In the genomic region with DNA sequence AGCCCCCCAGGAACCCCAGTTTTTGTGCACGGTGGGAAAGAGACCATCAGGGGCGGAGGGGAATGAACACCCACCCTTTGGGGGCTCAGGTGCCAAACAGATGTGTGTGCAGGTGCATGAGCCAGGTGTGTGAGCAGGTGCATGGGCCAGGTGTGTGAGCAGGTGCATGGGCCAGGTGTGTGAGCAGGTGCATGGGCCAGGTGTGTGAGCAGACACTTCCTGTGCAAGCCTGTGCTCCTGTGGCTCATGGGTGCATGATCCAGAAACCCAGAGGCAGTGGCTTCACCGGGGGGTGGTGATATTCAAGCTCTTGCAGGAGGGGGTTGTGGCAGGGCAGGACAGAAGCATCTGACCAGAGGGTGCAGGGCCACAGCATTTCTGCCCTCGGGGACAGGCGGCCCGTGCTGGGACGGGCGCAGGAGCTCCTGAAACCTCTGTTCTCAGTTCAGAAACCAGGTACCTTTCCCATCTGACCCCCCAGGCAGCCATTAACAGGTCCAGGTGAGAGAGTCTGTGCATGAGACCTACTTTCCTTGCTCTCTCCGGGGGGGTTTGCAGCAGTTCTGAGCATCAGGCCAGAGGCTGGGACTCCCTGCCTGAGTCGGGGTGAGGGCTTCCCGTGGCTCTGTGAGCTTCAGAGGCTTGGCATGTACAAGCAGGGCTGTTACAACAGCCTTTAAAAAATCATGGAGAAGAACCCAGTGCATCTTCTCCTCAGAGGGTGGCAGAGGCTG, we compare ENCODE assay signal across 29 cellular contexts. TPM values are rescaled to one million over a fixed set of nuclear protein-coding genes. Genes with fewer than 3 reads are reported as not detected.
DNase-seq lines count a peak whose midpoint lies in the region; ATAC-seq and TF ChIP-seq lines count a peak whose summit lies in the region.
"Had no signal": no experiment of that assay in that cellular context is flagged by ENCODE, and none has a peak within 500 bp of the region (broad histone marks: within the 10 kb centered on the region; RNA-seq: fewer than 3 reads in every experiment).

No MANE protein-coding gene starts in this region.

- CTCF ChIA-PET in Caco-2 (lab: Charles Lee) (no interaction called here), IMR-90 (lab: Yijun Ruan, JAX) (interaction anchor here (0.7 kb wide), 1 partner anchor 114 kb away, joined by 3 read pairs; no protein-coding TSS in a partner anchor)

- POLR2A ChIA-PET in Caco-2 (lab: Charles Lee) (interaction anchor here (0.6 kb wide), 1 partner anchor 958 kb away, joined by 4 read pairs; no protein-coding TSS in a partner anchor), IMR-90 (lab: Charles Lee; ENCODE audit: unreplicated experiment) (no interaction called here)

- H2BK120ac ChIP-seq in IMR-90 (ENCODE audit: low read depth, low read length) (no peak overlapping the region), mesendoderm (ENCODE audit: low read depth, low read length) (no peak overlapping the region)

- no peak overlapping the region for H4K91ac ChIP-seq in IMR-90 (ENCODE audit: insufficient read depth, low read depth, low read length)

- intact Hi-C loops in Caco-2 (cut with micrococcal nuclease; ENCODE audit: unreplicated experiment), result loop anchor here (10.0 kb wide), 1 partner anchor 49 kb away; no protein-coding TSS in a partner anchor
- intact Hi-C loops in IMR-90 (cut with micrococcal nuclease), result no loop called here
- intact Hi-C loops in activated CD4-positive, alpha-beta T cell treated with anti-CD3 and anti-CD28 coated beads, Interleukin-2, amount 10 ng/mL, durations not matched to agents 24 days and 14 days (cut with micrococcal nuclease), result no loop called here

- no peak overlapping the region for H3K18ac ChIP-seq in IMR-90 (ENCODE audit: low read depth, low read length)
- no peak overlapping the region for H3K18ac ChIP-seq in mesendoderm (ENCODE audit: low read length)

- H4K5ac ChIP-seq in IMR-90 (ENCODE audit: low read depth, low read length) (no peak overlapping the region), mesendoderm (ENCODE audit: low read length) (no peak overlapping the region)

- H2AK5ac ChIP-seq in IMR-90 (ENCODE audit: low read depth, low read length) (0 out of 2 replicates have a peak overlapping the region, but pooled peaks have one; percentile 9), mesendoderm (ENCODE audit: low read length) (no peak overlapping the region)

- H3K27me3 ChIP-seq in Caco-2 (replicated peaks; ENCODE audit: control insufficient read depth, insufficient read depth, low read length) (no peaks in the 10 kb centered on the region), IMR-90 (ENCODE audit: control insufficient read depth, insufficient read depth, low read length) (no peaks in the 10 kb centered on the region), mesendoderm (ENCODE audit: insufficient read depth, low read length, poor library complexity) (no peaks in the 10 kb centered on the region)

- H3K14ac ChIP-seq in IMR-90 (replicated peaks; ENCODE audit: low read depth, low read length), result no peak overlapping the region

- H2AK9ac ChIP-seq in IMR-90 (replicated peaks; ENCODE audit: low read depth, low read length, poor library complexity), result peak overlapping the region; percentile 52

- H3K27ac ChIP-seq in IMR-90 (ENCODE audit: insufficient read depth, low read length), result no peak overlapping the region
- peak overlapping the region; percentile 73 to 88 for H3K27ac ChIP-seq in coronary artery
- no peak overlapping the region for H3K27ac ChIP-seq in mesendoderm (ENCODE audit: low read depth, low read length)
- H3K27ac ChIP-seq: HL-60, left lung, WERI-Rb-1 had no signal

- H3K9me3 Mint-ChIP-seq in Caco-2 (ENCODE audit: unreplicated experiment), result no peaks in the 10 kb centered on the region
- H3K9me3 Mint-ChIP-seq in osteocyte (ENCODE audit: unreplicated experiment), result no peaks in the 10 kb centered on the region
- no peaks in the 10 kb centered on the region for H3K9me3 Mint-ChIP-seq in activated CD4-positive, alpha-beta T cell treated with anti-CD3 and anti-CD28 coated beads, Interleukin-2, amount 10 ng/mL, durations not matched to agents 24 days and 14 days
- H3K9me3 Mint-ChIP-seq: activated CD4-positive, alpha-beta T cell treated with anti-CD3 and anti-CD28 coated beads, Interleukin-2, amount 10 ng/mL, durations not matched to agents 7 days and 5 days; activated T-cell treated with anti-CD3 and anti-CD28 coated beads, Interleukin-2, amount 50 U/mL, for 24 hours; naive thymus-derived CD4-positive, alpha-beta T cell; type B pancreatic cell had no signal

- H3K79me2 ChIP-seq in mesendoderm (ENCODE audit: control insufficient read depth, insufficient read depth, low read length), result peaks cover 69% of the 10 kb centered on the region

- H3K79me1 ChIP-seq in IMR-90 (ENCODE audit: low read depth in 1 of 2, low read length in 2 of 2) (peaks cover 24 to 85% of the 10 kb centered on the region in 2 experiments; a peak in 3 of 4 replicates), mesendoderm (ENCODE audit: low read length) (peaks cover 12% of the 10 kb centered on the region)

- H2BK20ac ChIP-seq in IMR-90 (ENCODE audit: low read depth, low read length), result no peak overlapping the region

- H3K4me3 Mint-ChIP-seq in Caco-2 (ENCODE audit: unreplicated experiment) (no peak overlapping the region), osteocyte (ENCODE audit: unreplicated experiment) (no peak overlapping the region)
- no peak overlapping the region for H3K4me3 Mint-ChIP-seq in activated CD4-positive, alpha-beta T cell treated with anti-CD3 and anti-CD28 coated beads, Interleukin-2, amount 10 ng/mL, durations not matched to agents 24 days and 14 days
- H3K4me3 Mint-ChIP-seq: activated CD4-positive, alpha-beta T cell treated with anti-CD3 and anti-CD28 coated beads, Interleukin-2, amount 10 ng/mL, durations not matched to agents 7 days and 5 days; activated T-cell treated with anti-CD3 and anti-CD28 coated beads, Interleukin-2, amount 50 U/mL, for 24 hours; B cell; brain; naive thymus-derived CD4-positive, alpha-beta T cell; type B pancreatic cell had no signal

- H3K4me2 ChIP-seq in IMR-90 (ENCODE audit: low read depth, low read length) (no peak overlapping the region), mesendoderm (ENCODE audit: low read length) (no peak overlapping the region)

- TF ChIP-seq CTCF in Caco-2 (IDR thresholded peaks at IDR 0.05; ENCODE audit: insufficient read depth in 1 of 2, low read depth in 1 of 2, low read length in 1 of 2, severe bottlenecking in 1 of 2, unreplicated experiment in 1 of 2), result no peak
- no peak for TF ChIP-seq CTCF in IMR-90 (conservative IDR thresholded peaks at IDR 0.05; ENCODE audit: low read depth, low read length)
- TF ChIP-seq CTCF in coronary artery (IDR thresholded peaks at IDR 0.05), result no peak
- TF ChIP-seq CTCF in osteocyte (IDR thresholded peaks at IDR 0.05), result no peak

- H4K8ac ChIP-seq in IMR-90 (ENCODE audit: low read depth in 2 of 2, low read length in 2 of 2) (no peak overlapping the region), mesendoderm (ENCODE audit: low read depth, low read length) (no peak overlapping the region)

- dilution Hi-C loops in IMR-90 (cut with HindIII; ENCODE audit: low sequenced_read_pairs, unreplicated experiment), result no loop called here

- H3K36me3 Mint-ChIP-seq in Caco-2 (ENCODE audit: insufficient read depth, unreplicated experiment), result peaks cover 42% of the 10 kb centered on the region
- H3K36me3 Mint-ChIP-seq in osteocyte (ENCODE audit: unreplicated experiment), result peaks cover 2% of the 10 kb centered on the region
- no peaks in the 10 kb centered on the region for H3K36me3 Mint-ChIP-seq in activated CD4-positive, alpha-beta T cell treated with anti-CD3 and anti-CD28 coated beads, Interleukin-2, amount 10 ng/mL, durations not matched to agents 24 days and 14 days (ENCODE audit: low read depth)
- H3K36me3 Mint-ChIP-seq: brain; naive thymus-derived CD4-positive, alpha-beta T cell; type B pancreatic cell had no signal

- no peak overlapping the region for H2BK5ac ChIP-seq in IMR-90 (ENCODE audit: low read depth, low read length, poor library complexity, severe bottlenecking)
- H2BK5ac ChIP-seq in mesendoderm (ENCODE audit: low read length), result no peak overlapping the region

- H3K23ac ChIP-seq in IMR-90 (ENCODE audit: low read depth, low read length) (no peak overlapping the region), mesendoderm (ENCODE audit: low read length) (no peak overlapping the region)

- H3K27ac Mint-ChIP-seq in Caco-2 (ENCODE audit: unreplicated experiment), result peak overlapping the region; percentile 50
- H3K27ac Mint-ChIP-seq in osteocyte (ENCODE audit: unreplicated experiment), result peak overlapping the region; percentile 69
- H3K27ac Mint-ChIP-seq in activated CD4-positive, alpha-beta T cell treated with anti-CD3 and anti-CD28 coated beads, Interleukin-2, amount 10 ng/mL, durations not matched to agents 24 days and 14 days, result no peak overlapping the region
- H3K27ac Mint-ChIP-seq: activated CD4-positive, alpha-beta T cell treated with anti-CD3 and anti-CD28 coated beads, Interleukin-2, amount 10 ng/mL, durations not matched to agents 7 days and 5 days; activated T-cell treated with anti-CD3 and anti-CD28 coated beads, Interleukin-2, amount 50 U/mL, for 24 hours; B cell; type B pancreatic cell had no signal

- WGBS in IMR-90 (ENCODE audit: extremely low coverage in 2 of 2, insufficient read length in 1 of 2), 2 experiments, result 71% methylated on average over 6 of the region's 11 CpGs; no CpG with 5 or more reads in 1 of the 2 experiments
- WGBS in mesendoderm (ENCODE audit: extremely low coverage, insufficient coverage, low lambda C conversion rate), result no CpG with 5 or more reads among the region's 11 CpGs

- H2BK15ac ChIP-seq in IMR-90 (ENCODE audit: low read depth, low read length) (no peak overlapping the region), mesendoderm (replicated peaks; ENCODE audit: low read depth) (no peak overlapping the region)

- BruUV-seq in Caco-2 (replicated peaks; lab: Mats Ljungman, UMichigan) (no TSS peak), IMR-90 (replicated peaks; lab: Mats Ljungman, UMichigan) (no TSS peak)

- H4K20me1 ChIP-seq in IMR-90 (ENCODE audit: insufficient read depth, low read length), result peaks cover 44% of the 10 kb centered on the region

- H3K9ac ChIP-seq in IMR-90 (ENCODE audit: low read depth, low read length) (no peak overlapping the region), mesendoderm (ENCODE audit: low read length) (no peak overlapping the region)

- TF ChIP-seq POLR2A in IMR-90 (IDR thresholded peaks at IDR 0.05; ENCODE audit: low read depth, low read length), result no peak

- H3K56ac ChIP-seq in IMR-90 (ENCODE audit: extremely low read depth, insufficient read depth, low read length) (no peak overlapping the region), mesendoderm (ENCODE audit: low read length) (no peak overlapping the region)

- ATAC-seq in IMR-90 (ENCODE audit: low read depth) (no peak), GM18498 (IDR thresholded peaks at IDR 0.05; ENCODE audit: unreplicated experiment) (no peak)
- ATAC-seq: left lung; naive thymus-derived CD4-positive, alpha-beta T cell; PC-3 had no signal

- peaks cover 1% of the 10 kb centered on the region; the same call in 1 of the 2 replicates for H3K36me3 ChIP-seq in Caco-2 (ENCODE audit: control insufficient read depth, insufficient read depth, low read length)
- peaks cover 1% of the 10 kb centered on the region; the same call in 1 of the 2 replicates for H3K36me3 ChIP-seq in IMR-90 (ENCODE audit: control insufficient read depth, insufficient read depth, low read length)
- no peaks in the 10 kb centered on the region for H3K36me3 ChIP-seq in mesendoderm (ENCODE audit: control insufficient read depth, insufficient read depth, low read length)
- H3K36me3 ChIP-seq: left lung, WERI-Rb-1 had no signal

- in situ Hi-C loops in IMR-90 (cut with MboI; ENCODE audit: low sequenced_read_pairs), result no loop called here

- H3K9me1 ChIP-seq in IMR-90 (ENCODE audit: insufficient read depth, low read length), result peaks cover 27% of the 10 kb centered on the region

- H3K4ac ChIP-seq in IMR-90 (ENCODE audit: low read depth, low read length) (no peak overlapping the region; the same call in 1 of the 2 replicates), mesendoderm (ENCODE audit: low read depth, low read length) (no peak overlapping the region)

- H3K4me1 Mint-ChIP-seq in Caco-2 (ENCODE audit: low read depth, unreplicated experiment) (peaks cover 28% of the 10 kb centered on the region), osteocyte (ENCODE audit: unreplicated experiment) (peaks cover 65% of the 10 kb centered on the region)
- no peaks in the 10 kb centered on the region for H3K4me1 Mint-ChIP-seq in activated CD4-positive, alpha-beta T cell treated with anti-CD3 and anti-CD28 coated beads, Interleukin-2, amount 10 ng/mL, durations not matched to agents 24 days and 14 days
- H3K4me1 Mint-ChIP-seq: B cell had no signal

- TF ChIP-seq RAD21 in IMR-90 (IDR thresholded peaks at IDR 0.05; ENCODE audit: low read length), result no peak

- H2AFZ ChIP-seq in IMR-90 (replicated peaks; ENCODE audit: low read length, poor library complexity), result no peak overlapping the region

- no peaks in the 10 kb centered on the region for H3K9me3 ChIP-seq in Caco-2
- H3K9me3 ChIP-seq in IMR-90 (ENCODE audit: control insufficient read depth, insufficient read depth, low read length), result no peaks in the 10 kb centered on the region
- H3K9me3 ChIP-seq: left lung had no signal

- DNase-seq in Caco-2 (no peak), IMR-90 (no peak), coronary artery (ENCODE audit: low spot score) (no peak), osteocyte (ENCODE audit: extremely low spot score, unreplicated experiment) (no peak), dermis blood vessel endothelial cell (no peak), mesendoderm (no peak)
- no peak for DNase-seq in activated CD4-positive, alpha-beta T cell treated with anti-CD3 and anti-CD28 coated beads, Interleukin-2, amount 10 ng/mL, durations not matched to agents 24 days and 14 days
- DNase-seq: activated CD4-positive, alpha-beta T cell treated with anti-CD3 and anti-CD28 coated beads, Interleukin-2, amount 10 ng/mL, durations not matched to agents 7 days and 5 days; activated gamma-delta T cell treated with Interleukin-2 at 50 U/mL for 16 hours; activated T-cell treated with anti-CD3 and anti-CD28 coated beads, Interleukin-2, amount 50 U/mL, for 24 hours; DMS53; effector memory CD4-positive, alpha-beta T cell; hypothalamus; MV-4-11; naive thymus-derived CD4-positive, alpha-beta T cell; NCI-H1694; NCI-H2171 treated with DMSO at 0.1 percent for 48 hours; NCI-H524 treated with DMSO at 0.1 percent for 48 hours; PC-3; SHP77; stimulated activated CD4-positive, alpha-beta T cell treated with anti-CD3 and anti-CD28 coated beads, Interleukin-2, amount 100 ng/mL, for 24 hours; T-helper 9 cell; WERI-Rb-1 had no signal

- no peaks in the 10 kb centered on the region for H3K27me3 Mint-ChIP-seq in Caco-2 (ENCODE audit: insufficient read depth, unreplicated experiment)
- no peaks in the 10 kb centered on the region for H3K27me3 Mint-ChIP-seq in osteocyte (ENCODE audit: unreplicated experiment)
- H3K27me3 Mint-ChIP-seq in activated CD4-positive, alpha-beta T cell treated with anti-CD3 and anti-CD28 coated beads, Interleukin-2, amount 10 ng/mL, durations not matched to agents 24 days and 14 days, result no peaks in the 10 kb centered on the region
- H3K27me3 Mint-ChIP-seq: activated CD4-positive, alpha-beta T cell treated with anti-CD3 and anti-CD28 coated beads, Interleukin-2, amount 10 ng/mL, durations not matched to agents 7 days and 5 days; brain; type B pancreatic cell had no signal

- H3K4me1 ChIP-seq in Caco-2 (peaks cover 42% of the 10 kb centered on the region), IMR-90 (ENCODE audit: control insufficient read depth, insufficient read depth, low read length) (peaks cover 41% of the 10 kb centered on the region), mesendoderm (ENCODE audit: control insufficient read depth, low read depth, low read length) (peaks cover 4% of the 10 kb centered on the region)

- H3K4me3 ChIP-seq in Caco-2 (ENCODE audit: low read depth, low read length), result no peak overlapping the region
- no peak overlapping the region for H3K4me3 ChIP-seq in IMR-90 (ENCODE audit: insufficient read depth, low read depth, low read length)
- no peak overlapping the region for H3K4me3 ChIP-seq in coronary artery
- H3K4me3 ChIP-seq in mesendoderm (ENCODE audit: low read length), result no peak overlapping the region
- H3K4me3 ChIP-seq: left lung had no signal

RNA-seq across cellular contexts. Expression of a gene that starts 29.1 kb away (rescaled TPM):
- total RNA-seq in Caco-2 (2022), result 160 and 170 TPM in 2 replicates
- total RNA-seq in IMR-90 (2012; rRNA removed), result 4.3 and 6.7 TPM in 2 replicates
- polyA plus RNA-seq in IMR-90 (2012; rRNA removed), result 46.7 and 52.6 TPM in 2 replicates
- 66.0 and 124 TPM in 2 replicates for polyA plus RNA-seq in IMR-90 (2012; cell fraction: cytosol; rRNA removed)
- 136 and 394 TPM in 2 replicates for polyA plus RNA-seq in IMR-90 (2012; cell fraction: nucleus; rRNA removed; ENCODE audit: low replicate concordance)
- total RNA-seq in osteocyte, result 515 and 555 TPM in 2 replicates
- total RNA-seq in dermis blood vessel endothelial cell, result 309 and 317 TPM in 2 replicates
- total RNA-seq in activated CD4-positive, alpha-beta T cell treated with anti-CD3 and anti-CD28 coated beads, Interleukin-2, amount 10 ng/mL, durations not matched to agents 24 days and 14 days, result 3.1 and 3.2 TPM in 2 replicates
- polyA plus RNA-seq in mesendoderm (2013, experiment 1 of 2), result 84.0 TPM
- 85.5 TPM for polyA plus RNA-seq in mesendoderm (2013, experiment 2 of 2)

Comparison
In these comparisons a context has a peak if more than half of its experiments do, and no peak if none do; other contexts are left out.
1. H3K27ac ChIP-seq: peak in coronary artery (2 of 2); none in IMR-90 (single experiment) and mesendoderm (single experiment).
2. RNA of a gene that starts 29.1 kb away (total RNA-seq): 515 to 555 TPM in osteocyte, 309 to 317 TPM in dermis blood vessel endothelial cell and 160 to 170 TPM in Caco-2; 4.3 to 6.7 TPM in IMR-90 and 3.1 to 3.2 TPM in activated CD4-positive, alpha-beta T cell treated with anti-CD3 and anti-CD28 coated beads, Interleukin-2, amount 10 ng/mL, durations not matched to agents 24 days and 14 days; every median in the first group is over 10 times any median in the second.